Comparison of ENCODE assay signal across 8 cellular contexts in genomic region chr15:96889734-96890480, GRCh38.
DNase-seq lines count a peak whose midpoint lies in the region; ATAC-seq, FAIRE-seq and TF ChIP-seq lines count a peak whose summit lies in the region.

No MANE protein-coding gene starts in this region.

- intact Hi-C loops in endothelial cell of umbilical vein (cut with micrococcal nuclease) = loop anchor here (1.0 to 10.0 kb wide), 5 partner anchors 21 to 1633 kb away; no protein-coding TSS in a partner anchor

- dilution Hi-C loops in endothelial cell of umbilical vein (cut with MboI; ENCODE audit: extremely low pct_ligation_motif_present, low sequenced_read_pairs) = no loop called here

- H3K4me1 ChIP-seq in OCI-LY3 (ENCODE audit: low read length) = no peaks in the 10 kb centered on the region
- H3K4me1 ChIP-seq in endothelial cell of umbilical vein (ENCODE audit: control insufficient read depth, extremely low read depth, insufficient read depth, low read length) = peaks cover 11% of the 10 kb centered on the region
- no peaks in the 10 kb centered on the region for H3K4me1 ChIP-seq in skeletal muscle satellite cell (ENCODE audit: control insufficient read depth, insufficient read depth, low read length)

- no peaks in the 10 kb centered on the region for H3K9me1 ChIP-seq in endothelial cell of umbilical vein (replicated peaks; ENCODE audit: control insufficient read depth, extremely low read depth, insufficient read depth, low read length)

- TF ChIP-seq CTCF in OCI-LY3 (IDR thresholded peaks at IDR 0.05; ENCODE audit: low read depth, low read length) = no peak
- no peak for TF ChIP-seq CTCF in endothelial cell of umbilical vein (IDR thresholded peaks at IDR 0.05; ENCODE audit: extremely low read depth in 1 of 2, insufficient read depth in 1 of 2, low read depth in 1 of 2, low read length in 2 of 2)

- CTCF ChIA-PET in endothelial cell of umbilical vein (lab: Charles Lee) = interaction anchor here (1.0 to 2.0 kb wide), 3 partner anchors 34 to 563 kb away, joined by 3 to 7 read pairs (median 3); no protein-coding TSS in a partner anchor

- no peak overlapping the region for H3K27ac ChIP-seq in OCI-LY3 (ENCODE audit: low read length)
- H3K27ac ChIP-seq in endothelial cell of umbilical vein (ENCODE audit: insufficient read depth, low read depth, low read length) = peak overlapping the region; percentile 50

- BruUV-seq in endothelial cell of umbilical vein (replicated peaks; lab: Mats Ljungman, UMichigan) = no TSS peak

- H2AFZ ChIP-seq in OCI-LY3 (ENCODE audit: low read depth, low read length) (peak overlapping the region; percentile 82; the same call in 1 of the 2 replicates), endothelial cell of umbilical vein (ENCODE audit: low read depth, low read length) (peak overlapping the region; percentile 99)

- H3K4me3 ChIP-seq in OCI-LY3 (ENCODE audit: low read length) = peak overlapping the region; percentile 62
- peak overlapping the region; percentile 29 to 82 (median 55) for H3K4me3 ChIP-seq in endothelial cell of umbilical vein (replicated peaks in 1 of 3; ENCODE audit: insufficient read depth in 1 of 3, low read depth in 1 of 3, low read length in 3 of 3)
- H3K4me3 ChIP-seq in skeletal muscle satellite cell (ENCODE audit: low read length) = peak overlapping the region; percentile 53
- no peak overlapping the region for H3K4me3 ChIP-seq in H7 (ENCODE audit: insufficient read depth, low read depth, low read length)

- POLR2A ChIA-PET in endothelial cell of umbilical vein (lab: Charles Lee) = interaction anchor here (0.7 kb wide), 1 partner anchor 103 kb away, joined by 4 read pairs; no protein-coding TSS in a partner anchor

- H4K20me1 ChIP-seq in OCI-LY3 (ENCODE audit: insufficient read depth, low read length) = no peaks in the 10 kb centered on the region
- H4K20me1 ChIP-seq in endothelial cell of umbilical vein (replicated peaks; ENCODE audit: control insufficient read depth, extremely low read depth, insufficient read depth, low read length) = no peaks in the 10 kb centered on the region

- FAIRE-seq in endothelial cell of umbilical vein (lab: Jason Lieb, UNC) = no peak

- peak overlapping the region; percentile 50 for H3K4me2 ChIP-seq in OCI-LY3 (ENCODE audit: low read length)
- peak overlapping the region; percentile 93 for H3K4me2 ChIP-seq in endothelial cell of umbilical vein (ENCODE audit: insufficient read depth, low read length)
- H3K4me2 ChIP-seq in skeletal muscle satellite cell (ENCODE audit: low read length) = peak overlapping the region; percentile 75

- H3K9ac ChIP-seq in OCI-LY3 (ENCODE audit: low read length) (no peak overlapping the region), endothelial cell of umbilical vein (replicated peaks; ENCODE audit: extremely low read depth, insufficient read depth, low read length) (peak overlapping the region; percentile 55), skeletal muscle satellite cell (ENCODE audit: low read depth, low read length) (peak overlapping the region; percentile 26)

- H3K27me3 ChIP-seq in OCI-LY3 (ENCODE audit: low read depth, low read length) = no peaks in the 10 kb centered on the region
- H3K27me3 ChIP-seq in endothelial cell of umbilical vein (ENCODE audit: control insufficient read depth in 2 of 2, insufficient read depth in 2 of 2, low read length in 2 of 2) = no peaks in the 10 kb centered on the region
- H3K27me3 ChIP-seq in skeletal muscle satellite cell (ENCODE audit: control insufficient read depth, insufficient read depth, low read length) = no peaks in the 10 kb centered on the region
- no peaks in the 10 kb centered on the region for H3K27me3 ChIP-seq in H7 (ENCODE audit: control insufficient read depth, insufficient read depth, low read length)

- TF ChIP-seq POLR2A in endothelial cell of umbilical vein (IDR thresholded peaks at IDR 0.05; ENCODE audit: low read depth, low read length) = no peak

- no peaks in the 10 kb centered on the region for H3K36me3 ChIP-seq in OCI-LY3 (replicated peaks; ENCODE audit: low read depth, low read length)
- H3K36me3 ChIP-seq in endothelial cell of umbilical vein (ENCODE audit: control insufficient read depth in 2 of 2, extremely low read depth in 1 of 2, insufficient read depth in 2 of 2, low read length in 2 of 2) = no peaks in the 10 kb centered on the region
- H3K36me3 ChIP-seq in skeletal muscle satellite cell (ENCODE audit: insufficient read depth, low read length) = no peaks in the 10 kb centered on the region
- no peaks in the 10 kb centered on the region for H3K36me3 ChIP-seq in H7 (replicated peaks; ENCODE audit: control insufficient read depth, insufficient read depth, low read length)

- DNase-seq in endothelial cell of umbilical vein (ENCODE audit: low read depth, low spot score) (peak; percentile 72), H7 (no peak), NCI-H2081 treated with DMSO at 0.1 percent for 48 hours (lab: John Stamatoyannopoulos, UW) (no peak)

- ATAC-seq in GM19351 (IDR thresholded peaks at IDR 0.05; ENCODE audit: unreplicated experiment) = peak; percentile 49
- ATAC-seq in GM21737 (IDR thresholded peaks at IDR 0.05; ENCODE audit: unreplicated experiment) = no peak
- ATAC-seq in HG03025 (IDR thresholded peaks at IDR 0.05; ENCODE audit: low FRiP score, unreplicated experiment) = no peak

- H3K79me2 ChIP-seq in OCI-LY3 (ENCODE audit: low read length) (no peaks in the 10 kb centered on the region), endothelial cell of umbilical vein (ENCODE audit: control insufficient read depth, insufficient read depth, low read length) (no peaks in the 10 kb centered on the region)

- H3K9me3 ChIP-seq in OCI-LY3 (ENCODE audit: insufficient read depth, low read length) (no peaks in the 10 kb centered on the region), endothelial cell of umbilical vein (replicated peaks; ENCODE audit: control insufficient read depth, insufficient read depth, low read length) (no peaks in the 10 kb centered on the region), skeletal muscle satellite cell (replicated peaks; ENCODE audit: low read length) (no peaks in the 10 kb centered on the region)

TF ChIP-seq in endothelial cell of umbilical vein, 7 proteins besides CTCF, POLR2A, EP300 and RAD21:
- TF ChIP-seq MYC (IDR thresholded peaks at IDR 0.05; ENCODE audit: low read depth, low read length) (no peak), JUN (IDR thresholded peaks at IDR 0.05; ENCODE audit: borderline replicate concordance, insufficient read depth, insufficient read length, low read depth) (no peak), MAX (IDR thresholded peaks at IDR 0.05; ENCODE audit: insufficient read depth, insufficient read length) (no peak), POLR2AphosphoS5 (IDR thresholded peaks at IDR 0.05; ENCODE audit: insufficient read depth, low read depth, low read length) (no peak), GATA2 (IDR thresholded peaks at IDR 0.05; ENCODE audit: insufficient read depth, insufficient read length, low read depth, low read length) (no peak), FOS (IDR thresholded peaks at IDR 0.05; ENCODE audit: borderline replicate concordance, insufficient read depth, low read length) (no peak)
